20 cellular contexts compared by ENCODE assay signal in genomic region chr5:145220491-145220890, GRCh38.
DNase-seq lines count a peak whose midpoint lies in the region; ATAC-seq and TF ChIP-seq lines count a peak whose summit lies in the region.
"Had no signal": no experiment of that assay in that cellular context is flagged by ENCODE, and none has a peak within 500 bp of the region (broad histone marks: within the 10 kb centered on the region; RNA-seq: fewer than 3 reads in every experiment).

No MANE protein-coding gene starts in this region.

- BruUV-seq in mammary epithelial cell (replicated peaks; lab: Mats Ljungman, UMichigan), result no TSS peak

- H3K9me3 ChIP-seq in mammary epithelial cell (replicated peaks; ENCODE audit: insufficient read depth, low read length) (no peaks in the 10 kb centered on the region), breast epithelium (no peaks in the 10 kb centered on the region)
- H3K9me3 ChIP-seq: BLaER1, Caco-2, HAP-1 had no signal

- dilution Hi-C loops in mammary epithelial cell (cut with HindIII; ENCODE audit: low sequenced_read_pairs), result no loop called here

- CTCF ChIA-PET in mammary epithelial cell (lab: Charles Lee; ENCODE audit: low non-redundant PET), result no interaction called here

- peaks cover 3% of the 10 kb centered on the region for H3K27me3 ChIP-seq in mammary epithelial cell (ENCODE audit: insufficient read depth, low read length)
- no peaks in the 10 kb centered on the region for H3K27me3 ChIP-seq in breast epithelium
- H3K27me3 ChIP-seq in foreskin keratinocyte, result no peaks in the 10 kb centered on the region
- H3K27me3 ChIP-seq: BLaER1 had no signal

- in situ Hi-C loops in mammary epithelial cell (cut with MboI; ENCODE audit: low sequenced_read_pairs in 2 of 2), result no loop called here

- H3K36me3 Mint-ChIP-seq in stimulated activated effector memory CD8-positive, alpha-beta T cell treated with anti-CD3 and anti-CD28 coated beads, Interleukin-12 subunit alpha, Interleukin-12 subunit beta, amount 100 ng/mL, for 72 hours, result no peaks in the 10 kb centered on the region
- no peaks in the 10 kb centered on the region for H3K36me3 Mint-ChIP-seq in stimulated activated naive B cell treated with anti-CD40 and anti-IgM and Interleukin-4, amounts not matched to agents 10 μg/mL and 1 μg/mL and 100 μg/mL, for 72 hours
- H3K36me3 Mint-ChIP-seq: CD4-positive, CD25-positive, alpha-beta regulatory T cell; CD8-positive, alpha-beta T cell had no signal

- WGBS in mammary epithelial cell (ENCODE audit: low coverage, missing lambda C conversion rate), result 5% methylated on average over 4 of the region's 4 CpGs

- peak; percentile 19 for DNase-seq in mammary epithelial cell
- no peak for DNase-seq in breast epithelium (ENCODE audit: low spot score in 2 of 2)
- peak in 1 of 2 donors; percentile 45 for DNase-seq in foreskin keratinocyte
- peak; percentile 35 for DNase-seq in mucosa of gallbladder (ENCODE audit: low spot score)
- no peak for DNase-seq in stimulated activated effector memory CD8-positive, alpha-beta T cell treated with anti-CD3 and anti-CD28 coated beads, Interleukin-12 subunit alpha, Interleukin-12 subunit beta, amount 100 ng/mL, for 72 hours (ENCODE audit: low spot score in 2 of 2)
- no peak for DNase-seq in left cardiac atrium
- DNase-seq in stimulated activated naive B cell treated with anti-CD40 and anti-IgM and Interleukin-4, amounts not matched to agents 10 μg/mL and 1 μg/mL and 100 μg/mL, for 72 hours, result no peak
- DNase-seq: Caco-2; CD4-positive, CD25-positive, alpha-beta regulatory T cell; CD8-positive, alpha-beta T cell; DMS53; DMS79 treated with DMSO at 0.1 percent for 48 hours; GF-D8; GOT3; HFFc6 had no signal

- no peaks in the 10 kb centered on the region for H3K4me1 ChIP-seq in mammary epithelial cell (ENCODE audit: insufficient read depth, low read length)
- no peaks in the 10 kb centered on the region for H3K4me1 ChIP-seq in breast epithelium
- H3K4me1 ChIP-seq in foreskin keratinocyte, result no peaks in the 10 kb centered on the region
- H3K4me1 ChIP-seq: BLaER1, Caco-2, HAP-1 had no signal

- H3K79me2 ChIP-seq in mammary epithelial cell (ENCODE audit: insufficient read depth, low read length), result no peaks in the 10 kb centered on the region

- no peaks in the 10 kb centered on the region for H3K36me3 ChIP-seq in mammary epithelial cell (ENCODE audit: insufficient read depth, low read length)
- H3K36me3 ChIP-seq in breast epithelium, result no peaks in the 10 kb centered on the region
- H3K36me3 ChIP-seq: BLaER1, HAP-1 had no signal

- H2AFZ ChIP-seq in mammary epithelial cell (ENCODE audit: low read depth, low read length), result no peak overlapping the region

- intact Hi-C loops in mammary epithelial cell (cut with micrococcal nuclease), result no loop called here
- intact Hi-C loops in breast epithelium (cut with DNase I; ENCODE audit: low total_unique reads), result no loop called here
- intact Hi-C loops in left cardiac atrium (cut with DNase I), result no loop called here

- no peaks in the 10 kb centered on the region for H4K20me1 ChIP-seq in mammary epithelial cell (ENCODE audit: insufficient read depth, low read length)
- H4K20me1 ChIP-seq: BLaER1 had no signal

- H3K27ac Mint-ChIP-seq in stimulated activated effector memory CD8-positive, alpha-beta T cell treated with anti-CD3 and anti-CD28 coated beads, Interleukin-12 subunit alpha, Interleukin-12 subunit beta, amount 100 ng/mL, for 72 hours, result no peak overlapping the region
- H3K27ac Mint-ChIP-seq in stimulated activated naive B cell treated with anti-CD40 and anti-IgM and Interleukin-4, amounts not matched to agents 10 μg/mL and 1 μg/mL and 100 μg/mL, for 72 hours, result no peak overlapping the region
- H3K27ac Mint-ChIP-seq: B cell; CD4-positive, CD25-positive, alpha-beta regulatory T cell; CD8-positive, alpha-beta T cell; HFFc6 had no signal

- H3K4me3 ChIP-seq in mammary epithelial cell (replicated peaks in 1 of 3; ENCODE audit: insufficient read depth in 1 of 3, low read depth in 2 of 3, low read length in 3 of 3), result no peak overlapping the region
- H3K4me3 ChIP-seq in breast epithelium, result no peak overlapping the region
- H3K4me3 ChIP-seq: BLaER1, HAP-1 had no signal

- no peaks in the 10 kb centered on the region for H3K4me1 Mint-ChIP-seq in stimulated activated effector memory CD8-positive, alpha-beta T cell treated with anti-CD3 and anti-CD28 coated beads, Interleukin-12 subunit alpha, Interleukin-12 subunit beta, amount 100 ng/mL, for 72 hours
- no peaks in the 10 kb centered on the region for H3K4me1 Mint-ChIP-seq in stimulated activated naive B cell treated with anti-CD40 and anti-IgM and Interleukin-4, amounts not matched to agents 10 μg/mL and 1 μg/mL and 100 μg/mL, for 72 hours
- H3K4me1 Mint-ChIP-seq: B cell; CD4-positive, CD25-positive, alpha-beta regulatory T cell had no signal

- no peak overlapping the region for H3K4me3 Mint-ChIP-seq in stimulated activated effector memory CD8-positive, alpha-beta T cell treated with anti-CD3 and anti-CD28 coated beads, Interleukin-12 subunit alpha, Interleukin-12 subunit beta, amount 100 ng/mL, for 72 hours
- no peak overlapping the region for H3K4me3 Mint-ChIP-seq in stimulated activated naive B cell treated with anti-CD40 and anti-IgM and Interleukin-4, amounts not matched to agents 10 μg/mL and 1 μg/mL and 100 μg/mL, for 72 hours
- H3K4me3 Mint-ChIP-seq: B cell; CD4-positive, CD25-positive, alpha-beta regulatory T cell; CD8-positive, alpha-beta T cell; HFFc6 had no signal

- H3K4me2 ChIP-seq in mammary epithelial cell (ENCODE audit: insufficient read depth, low read depth, low read length), result no peak overlapping the region
- H3K4me2 ChIP-seq: BLaER1 had no signal

- H3K27me3 Mint-ChIP-seq in stimulated activated naive B cell treated with anti-CD40 and anti-IgM and Interleukin-4, amounts not matched to agents 10 μg/mL and 1 μg/mL and 100 μg/mL, for 72 hours, result no peaks in the 10 kb centered on the region
- H3K27me3 Mint-ChIP-seq: B cell; CD4-positive, CD25-positive, alpha-beta regulatory T cell had no signal

- H3K9ac ChIP-seq in mammary epithelial cell (ENCODE audit: insufficient read depth, low read length), result no peak overlapping the region
- H3K9ac ChIP-seq: BLaER1 had no signal

- TF ChIP-seq CTCF in mammary epithelial cell (conservative IDR thresholded peaks at IDR 0.05 in 1 of 2, IDR thresholded peaks at IDR 0.05 in 1 of 2; ENCODE audit: extremely low read depth in 1 of 2, insufficient read depth in 1 of 2, low read depth in 1 of 2, low read length in 2 of 2) (no peak), breast epithelium (IDR thresholded peaks at IDR 0.05) (no peak), foreskin keratinocyte (conservative IDR thresholded peaks at IDR 0.05) (no peak)

- H3K27ac ChIP-seq in mammary epithelial cell (ENCODE audit: insufficient read depth, low read depth, low read length), result no peak overlapping the region
- H3K27ac ChIP-seq in breast epithelium, result no peak overlapping the region
- H3K27ac ChIP-seq in foreskin keratinocyte, result no peak overlapping the region
- H3K27ac ChIP-seq: 22Rv1, BLaER1, C4-2B had no signal

- TF ChIP-seq POLR2A in breast epithelium (IDR thresholded peaks at IDR 0.05), result no peak

- no peaks in the 10 kb centered on the region for H3K9me3 Mint-ChIP-seq in stimulated activated effector memory CD8-positive, alpha-beta T cell treated with anti-CD3 and anti-CD28 coated beads, Interleukin-12 subunit alpha, Interleukin-12 subunit beta, amount 100 ng/mL, for 72 hours
- peaks cover under 1 to 1% of the 10 kb centered on the region in 2 donors for H3K9me3 Mint-ChIP-seq in stimulated activated naive B cell treated with anti-CD40 and anti-IgM and Interleukin-4, amounts not matched to agents 10 μg/mL and 1 μg/mL and 100 μg/mL, for 72 hours

- ATAC-seq in foreskin keratinocyte (peak; percentile 47), left cardiac atrium (no peak)
- ATAC-seq in stimulated activated effector memory CD8-positive, alpha-beta T cell treated with anti-CD3 and anti-CD28 coated beads, Interleukin-12 subunit alpha, Interleukin-12 subunit beta, amount 100 ng/mL, for 72 hours, result no peak
- ATAC-seq in stimulated activated naive B cell treated with anti-CD40 and anti-IgM and Interleukin-4, amounts not matched to agents 10 μg/mL and 1 μg/mL and 100 μg/mL, for 72 hours (replicated peaks), result no peak
- ATAC-seq: CD8-positive, alpha-beta T cell had no signal

Comparison
In these comparisons a context has a peak if more than half of its experiments do, and no peak if none do; other contexts are left out.
1. DNase-seq: peak in mammary epithelial cell (single experiment) and mucosa of gallbladder (single experiment); none in breast epithelium (0 of 2), stimulated activated effector memory CD8-positive, alpha-beta T cell treated with anti-CD3 and anti-CD28 coated beads, Interleukin-12 subunit alpha, Interleukin-12 subunit beta, amount 100 ng/mL, for 72 hours (0 of 2), left cardiac atrium (single experiment) and stimulated activated naive B cell treated with anti-CD40 and anti-IgM and Interleukin-4, amounts not matched to agents 10 μg/mL and 1 μg/mL and 100 μg/mL, for 72 hours (single experiment).